1 cellular context compared by ENCODE assay signal in the genomic region with DNA sequence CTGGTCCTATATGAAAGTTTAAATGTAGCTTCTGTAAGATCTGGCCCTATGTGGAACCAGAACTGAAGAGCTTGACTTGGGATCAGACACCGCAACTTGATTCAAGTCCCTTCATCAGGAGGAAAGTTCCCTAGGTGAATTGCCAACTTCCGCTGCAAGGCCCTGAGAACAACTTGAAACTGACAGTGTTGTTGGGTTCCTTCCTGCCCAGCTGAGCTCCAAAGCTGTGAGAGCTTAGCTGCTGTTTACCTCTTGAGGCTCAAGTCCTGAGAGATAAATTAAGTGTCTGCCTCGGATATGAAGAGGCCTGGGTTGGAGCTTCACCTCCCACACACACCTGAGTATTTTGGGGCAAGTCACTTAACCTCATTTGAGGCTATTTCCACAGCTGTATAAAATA.
TF ChIP-seq lines count a peak whose summit lies in the region.

No MANE protein-coding gene starts in this region.

TF ChIP-seq in GM23338, 12 proteins besides CTCF, POLR2A, EP300 and RAD21:
- no peak for TF ChIP-seq STAT1 (IDR thresholded peaks at IDR 0.05; ENCODE audit: unreplicated experiment)
- TF ChIP-seq, protein P1, sequence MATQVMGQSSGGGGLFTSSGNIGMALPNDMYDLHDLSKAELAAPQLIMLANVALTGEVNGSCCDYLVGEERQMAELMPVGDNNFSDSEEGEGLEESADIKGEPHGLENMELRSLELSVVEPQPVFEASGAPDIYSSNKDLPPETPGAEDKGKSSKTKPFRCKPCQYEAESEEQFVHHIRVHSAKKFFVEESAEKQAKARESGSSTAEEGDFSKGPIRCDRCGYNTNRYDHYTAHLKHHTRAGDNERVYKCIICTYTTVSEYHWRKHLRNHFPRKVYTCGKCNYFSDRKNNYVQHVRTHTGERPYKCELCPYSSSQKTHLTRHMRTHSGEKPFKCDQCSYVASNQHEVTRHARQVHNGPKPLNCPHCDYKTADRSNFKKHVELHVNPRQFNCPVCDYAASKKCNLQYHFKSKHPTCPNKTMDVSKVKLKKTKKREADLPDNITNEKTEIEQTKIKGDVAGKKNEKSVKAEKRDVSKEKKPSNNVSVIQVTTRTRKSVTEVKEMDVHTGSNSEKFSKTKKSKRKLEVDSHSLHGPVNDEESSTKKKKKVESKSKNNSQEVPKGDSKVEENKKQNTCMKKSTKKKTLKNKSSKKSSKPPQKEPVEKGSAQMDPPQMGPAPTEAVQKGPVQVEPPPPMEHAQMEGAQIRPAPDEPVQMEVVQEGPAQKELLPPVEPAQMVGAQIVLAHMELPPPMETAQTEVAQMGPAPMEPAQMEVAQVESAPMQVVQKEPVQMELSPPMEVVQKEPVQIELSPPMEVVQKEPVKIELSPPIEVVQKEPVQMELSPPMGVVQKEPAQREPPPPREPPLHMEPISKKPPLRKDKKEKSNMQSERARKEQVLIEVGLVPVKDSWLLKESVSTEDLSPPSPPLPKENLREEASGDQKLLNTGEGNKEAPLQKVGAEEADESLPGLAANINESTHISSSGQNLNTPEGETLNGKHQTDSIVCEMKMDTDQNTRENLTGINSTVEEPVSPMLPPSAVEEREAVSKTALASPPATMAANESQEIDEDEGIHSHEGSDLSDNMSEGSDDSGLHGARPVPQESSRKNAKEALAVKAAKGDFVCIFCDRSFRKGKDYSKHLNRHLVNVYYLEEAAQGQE (IDR thresholded peaks at IDR 0.05; ENCODE audit: unreplicated experiment): no peak
- no peak for TF ChIP-seq POLR2AphosphoS5 (IDR thresholded peaks at IDR 0.05; ENCODE audit: low read depth)
- TF ChIP-seq NANOG (IDR thresholded peaks at IDR 0.05; ENCODE audit: borderline replicate concordance): no peak
